In genomic region chr17:46791531-46791930, GRCh38 we compare ENCODE assay signal across 31 cellular contexts. TPM values are rescaled to one million over a fixed set of nuclear protein-coding genes. Genes with fewer than 3 reads are reported as not detected.
A peak's percentile ranks its signal among the peaks of the same experiment; 100 is the strongest.
DNase-seq lines count a peak whose midpoint lies in the region; FAIRE-seq and TF ChIP-seq lines count a peak whose summit lies in the region.
"Had no signal": no experiment of that assay in that cellular context is flagged by ENCODE, and none has a peak within 500 bp of the region (broad histone marks: within the 10 kb centered on the region; RNA-seq: fewer than 3 reads in every experiment).

No MANE protein-coding gene starts in this region.

- H3K9me3 Mint-ChIP-seq in astrocyte (ENCODE audit: unreplicated experiment) (peaks cover 8% of the 10 kb centered on the region), endothelial cell (ENCODE audit: unreplicated experiment) (no peaks in the 10 kb centered on the region), neural crest cell (no peaks in the 10 kb centered on the region), type B pancreatic cell (no peaks in the 10 kb centered on the region)

- H3K4me3 ChIP-seq in astrocyte (ENCODE audit: insufficient read depth, low read depth, low read length) (no peak overlapping the region), testis (no peak overlapping the region)
- H3K4me3 ChIP-seq: BLaER1 had no signal

- H3K4me1 ChIP-seq in astrocyte (ENCODE audit: insufficient read depth, low read length) (peaks cover 4% of the 10 kb centered on the region), testis (no peaks in the 10 kb centered on the region)
- H3K4me1 ChIP-seq: BE2C had no signal

- H3K4me1 Mint-ChIP-seq in astrocyte (ENCODE audit: low read depth, unreplicated experiment) (no peaks in the 10 kb centered on the region), endothelial cell (ENCODE audit: unreplicated experiment) (peaks cover 30% of the 10 kb centered on the region), neural crest cell (peaks cover 8% of the 10 kb centered on the region), type B pancreatic cell (ENCODE audit: unreplicated experiment) (peaks cover 10% of the 10 kb centered on the region)
- H3K4me1 Mint-ChIP-seq: CD14-positive monocyte; CD4-positive, CD25-positive, alpha-beta regulatory T cell; CD8-positive, alpha-beta memory T cell had no signal

- no peak overlapping the region for H3K4me2 ChIP-seq in astrocyte (ENCODE audit: low read length)

- DNase-seq in astrocyte (ENCODE audit: low read depth), result no peak
- no peak for DNase-seq in endothelial cell (ENCODE audit: low spot score)
- DNase-seq in neural crest cell (ENCODE audit: low read depth, low spot score), result no peak
- DNase-seq in type B pancreatic cell (ENCODE audit: extremely low spot score, unreplicated experiment), result no peak
- DNase-seq in testis, result no peak
- DNase-seq in NCI-H69 (lab: John Stamatoyannopoulos, UW), result no peak
- no peak for DNase-seq in kidney tubule cell (ENCODE audit: low spot score)
- no peak for DNase-seq in substantia nigra (lab: John Stamatoyannopoulos, UW)
- DNase-seq: 8988T; ACHN; BE2C; C1 segment of cervical spinal cord; CD4-positive, alpha-beta memory T cell; CD4-positive, CD25-positive, alpha-beta regulatory T cell; CD8-positive, alpha-beta memory T cell; COR-L47; DMS 273 treated with DMSO at 0.1 percent for 48 hours; DMS153; DMS53; DMS79; DND-41; EL; GDM1 had no signal

- H3K36me3 ChIP-seq in astrocyte (ENCODE audit: insufficient read depth, low read length) (no peaks in the 10 kb centered on the region), testis (ENCODE audit: low read depth, missing control alignments) (no peaks in the 10 kb centered on the region)
- H3K36me3 ChIP-seq: BE2C, BLaER1 had no signal

- H3K9me3 ChIP-seq in astrocyte (ENCODE audit: insufficient read depth, low read depth, low read length), result peaks cover 6% of the 10 kb centered on the region
- no peaks in the 10 kb centered on the region for H3K9me3 ChIP-seq in testis
- H3K9me3 ChIP-seq: BE2C, BLaER1 had no signal

- H4K20me1 ChIP-seq in astrocyte (ENCODE audit: insufficient read depth, low read length), result no peaks in the 10 kb centered on the region
- H4K20me1 ChIP-seq: BLaER1 had no signal

- intact Hi-C loops in testis (cut with DNase I; ENCODE audit: low total_unique reads), result no loop called here

- no peak for TF ChIP-seq POLR2A in testis (IDR thresholded peaks at IDR 0.05)

- H3K9ac ChIP-seq in astrocyte (ENCODE audit: low read length), result no peak overlapping the region
- H3K9ac ChIP-seq: BLaER1 had no signal

- peak overlapping the region; percentile 42 for H3K27ac Mint-ChIP-seq in astrocyte (ENCODE audit: unreplicated experiment)
- peak overlapping the region; percentile 61 for H3K27ac Mint-ChIP-seq in endothelial cell (ENCODE audit: unreplicated experiment)
- H3K27ac Mint-ChIP-seq in neural crest cell (ENCODE audit: unreplicated experiment), result peak overlapping the region; percentile 19
- peak overlapping the region; percentile 63 for H3K27ac Mint-ChIP-seq in type B pancreatic cell
- H3K27ac Mint-ChIP-seq: CD14-positive monocyte; CD4-positive, CD25-positive, alpha-beta regulatory T cell had no signal

- H3K4me3 Mint-ChIP-seq in astrocyte (ENCODE audit: unreplicated experiment) (no peak overlapping the region), endothelial cell (ENCODE audit: unreplicated experiment) (peak overlapping the region; percentile 50), neural crest cell (no peak overlapping the region), type B pancreatic cell (peak overlapping the region; percentile 41)
- H3K4me3 Mint-ChIP-seq: CD4-positive, alpha-beta memory T cell; CD4-positive, CD25-positive, alpha-beta regulatory T cell; CD8-positive, alpha-beta memory T cell had no signal

- WGBS in testis, 2 donors, result 84 to 85% methylated on average over 5 of the region's 5 CpGs

- H3K36me3 Mint-ChIP-seq in astrocyte (ENCODE audit: low read depth, unreplicated experiment) (peaks cover 5% of the 10 kb centered on the region), endothelial cell (ENCODE audit: low read depth, unreplicated experiment) (peaks cover 4% of the 10 kb centered on the region), neural crest cell (ENCODE audit: low read depth) (no peaks in the 10 kb centered on the region), type B pancreatic cell (peaks cover 12% of the 10 kb centered on the region)
- H3K36me3 Mint-ChIP-seq: CD14-positive monocyte; CD4-positive, alpha-beta memory T cell; CD4-positive, CD25-positive, alpha-beta regulatory T cell had no signal

- H2AFZ ChIP-seq in astrocyte (ENCODE audit: low read depth, low read length), result no peak overlapping the region

- no peak for FAIRE-seq in astrocyte (lab: Jason Lieb, UNC)
- FAIRE-seq: A204.1, GM12891, GM19239 had no signal

- TF ChIP-seq CTCF in astrocyte (IDR thresholded peaks at IDR 0.05; ENCODE audit: insufficient read depth, low read depth, low read length), result no peak
- TF ChIP-seq CTCF in endothelial cell (IDR thresholded peaks at IDR 0.05; ENCODE audit: unreplicated experiment), result no peak
- no peak for TF ChIP-seq CTCF in neural crest cell (conservative IDR thresholded peaks at IDR 0.05)
- no peak for TF ChIP-seq CTCF in type B pancreatic cell (conservative IDR thresholded peaks at IDR 0.05)
- TF ChIP-seq CTCF in testis (IDR thresholded peaks at IDR 0.05), result no peak

- H3K79me2 ChIP-seq in astrocyte (ENCODE audit: insufficient read depth, low read length), result no peaks in the 10 kb centered on the region

- peaks cover 57% of the 10 kb centered on the region for H3K27me3 Mint-ChIP-seq in astrocyte (ENCODE audit: low read depth, unreplicated experiment)
- H3K27me3 Mint-ChIP-seq in endothelial cell (ENCODE audit: unreplicated experiment), result peaks cover 7% of the 10 kb centered on the region
- peaks cover 7% of the 10 kb centered on the region for H3K27me3 Mint-ChIP-seq in neural crest cell (ENCODE audit: low read depth)
- H3K27me3 Mint-ChIP-seq in type B pancreatic cell, result peaks cover 10% of the 10 kb centered on the region

- H3K27me3 ChIP-seq in astrocyte (ENCODE audit: insufficient read depth, low read length) (peaks cover 11% of the 10 kb centered on the region), testis (no peaks in the 10 kb centered on the region)
- H3K27me3 ChIP-seq: BE2C, BLaER1 had no signal

- H3K27ac ChIP-seq in astrocyte (ENCODE audit: low read depth, low read length) (no peak overlapping the region), testis (no peak overlapping the region), substantia nigra (ENCODE audit: low read depth, low read length, poor library complexity, severe bottlenecking) (no peak overlapping the region)
- H3K27ac ChIP-seq: BLaER1 had no signal

RNA-seq across cellular contexts. Expression of gene WNT3, which starts 27.0 kb away (rescaled TPM):
- total RNA-seq in astrocyte, result 2.4 TPM in 2 replicates
- 14.4 TPM for total RNA-seq in endothelial cell (ENCODE audit: unreplicated experiment)
- total RNA-seq in neural crest cell, result 8.4 and 9.3 TPM in 2 replicates
- total RNA-seq in type B pancreatic cell (ENCODE audit: low replicate concordance), result 14.1 and 47.7 TPM in 2 replicates
- 1 to 10 TPM; 7.7 to 9.8 TPM for total RNA-seq in testis
- polyA plus RNA-seq in testis (ENCODE audit: insufficient read depth, low read depth, low replicate concordance), result 6.4 TPM
- total RNA-seq: CD4-positive, alpha-beta memory T cell; CD4-positive, CD25-positive, alpha-beta regulatory T cell; CD8-positive, alpha-beta memory T cell; G401 had no signal
- polyA plus RNA-seq: CD14-positive monocyte; CD4-positive, alpha-beta memory T cell; CD4-positive, CD25-positive, alpha-beta regulatory T cell; CD8-positive, alpha-beta memory T cell had no signal

RNA-seq across cellular contexts. Expression of gene WNT9B, which starts 59.9 kb away (rescaled TPM):
- total RNA-seq in astrocyte, result 0.48 and 0.84 TPM in 2 replicates
- total RNA-seq in endothelial cell (ENCODE audit: unreplicated experiment), result 0.26 TPM
- 0.66 TPM in 1 of 2 replicates, not detected in the other for total RNA-seq in neural crest cell
- 0.89 and 1.2 TPM in 2 replicates for total RNA-seq in type B pancreatic cell (ENCODE audit: low replicate concordance)
- total RNA-seq in testis, result under 1 TPM in 1 of 2 donors, not detected in 1; 0.50 TPM
- 1.2 TPM for polyA plus RNA-seq in testis (ENCODE audit: insufficient read depth, low read depth, low replicate concordance)
- total RNA-seq: A673; CD4-positive, alpha-beta memory T cell; CD4-positive, CD25-positive, alpha-beta regulatory T cell; CD8-positive, alpha-beta memory T cell; G401 had no signal
- polyA plus RNA-seq: AG04450; CD4-positive, alpha-beta memory T cell; CD4-positive, CD25-positive, alpha-beta regulatory T cell; CD8-positive, alpha-beta memory T cell had no signal

Comparison
In these comparisons a context has a peak if more than half of its experiments do, and no peak if none do; other contexts are left out.
1. H3K4me3 Mint-ChIP-seq: peak in endothelial cell (single experiment) and type B pancreatic cell (single experiment); none in astrocyte (single experiment) and neural crest cell (single experiment).
2. Peak in every context shown above with its lines, with median percentiles within 50 percentile points of each other: H3K27ac Mint-ChIP-seq.